11 cellular contexts compared by ENCODE assay signal in the genomic region with DNA sequence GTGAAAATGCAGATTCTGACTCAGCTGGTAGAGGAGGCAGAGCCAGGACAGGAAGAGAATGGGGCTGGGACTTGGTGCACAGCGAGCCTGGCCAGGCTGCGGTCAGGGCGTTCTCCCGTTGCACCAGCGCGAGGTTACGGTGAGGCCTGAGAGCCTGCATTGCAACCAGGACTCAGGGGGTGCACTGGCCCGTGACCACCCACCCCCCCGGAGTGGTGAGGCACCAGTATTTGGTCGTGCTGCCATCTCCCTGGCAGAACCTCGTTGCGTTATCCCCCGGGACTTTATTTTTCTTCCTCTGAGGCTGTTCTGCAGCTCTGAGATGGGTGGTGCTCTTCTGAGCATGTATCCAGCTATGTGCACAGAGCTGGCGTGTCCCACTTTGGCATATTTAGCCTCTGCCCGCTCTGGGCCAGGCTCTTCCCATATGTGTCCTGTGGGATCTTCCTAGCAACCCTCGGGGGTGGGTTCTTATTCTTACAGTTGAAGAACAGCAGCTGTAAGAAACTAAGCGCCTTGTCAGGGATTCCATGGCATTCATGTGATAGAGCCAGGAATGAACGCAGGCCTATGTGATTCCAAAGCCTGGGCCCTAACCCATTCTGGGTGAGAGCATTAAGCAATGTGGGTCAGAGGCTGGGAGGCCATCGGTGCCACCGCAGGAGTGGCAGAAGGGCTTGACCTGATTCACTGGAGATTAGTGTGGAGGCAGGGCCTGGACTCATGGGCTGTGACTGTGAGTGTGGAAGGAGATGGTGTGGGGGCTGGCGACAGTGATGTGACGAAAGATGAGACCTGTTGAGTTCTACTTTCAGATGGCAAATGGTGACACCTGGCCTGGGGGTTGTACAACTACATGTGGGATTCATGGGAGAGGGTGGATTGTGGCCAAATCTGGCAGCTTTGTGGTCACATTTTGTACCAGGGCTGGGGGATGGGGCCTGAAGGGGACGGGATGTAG. TPM values are rescaled to one million over a fixed set of nuclear protein-coding genes. Genes with fewer than 3 reads are reported as not detected.
DNase-seq lines count a peak whose midpoint lies in the region; ATAC-seq, FAIRE-seq and TF ChIP-seq lines count a peak whose summit lies in the region.
"Had no signal": no experiment of that assay in that cellular context is flagged by ENCODE, and none has a peak within 500 bp of the region (broad histone marks: within the 10 kb centered on the region; RNA-seq: fewer than 3 reads in every experiment).

No MANE protein-coding gene starts in this region.

- H3K4me3 Mint-ChIP-seq in Calu3 (ENCODE audit: low read depth, unreplicated experiment) = no peak overlapping the region

- TF ChIP-seq CTCF in lower lobe of right lung (IDR thresholded peaks at IDR 0.05) (no peak), Calu3 (IDR thresholded peaks at IDR 0.05; ENCODE audit: unreplicated experiment) (no peak)

- H3K36me3 Mint-ChIP-seq in Calu3 (ENCODE audit: insufficient read depth, unreplicated experiment) = peaks cover 23% of the 10 kb centered on the region

- H3K9ac ChIP-seq in BLaER1 = peak overlapping the region; percentile 97

- no peak overlapping the region for H3K27ac Mint-ChIP-seq in Calu3 (ENCODE audit: unreplicated experiment)

- ATAC-seq in GM19395 (IDR thresholded peaks at IDR 0.05; ENCODE audit: unreplicated experiment) = peak; percentile 23
- no peak for ATAC-seq in lower lobe of right lung
- no peak for ATAC-seq in HG03521 (IDR thresholded peaks at IDR 0.05; ENCODE audit: unreplicated experiment)

- no TSS peak for BruUV-seq in Calu3 (replicated peaks; lab: Mats Ljungman, UMichigan)

- peak; percentile 93 for FAIRE-seq in RCC 7860 (lab: Jason Lieb, UNC)
- FAIRE-seq: endometrium had no signal

- peaks cover 30% of the 10 kb centered on the region for H3K4me1 Mint-ChIP-seq in Calu3 (ENCODE audit: low read depth, unreplicated experiment)

- peak overlapping the region; percentile 100 for H3K4me2 ChIP-seq in BLaER1

- H3K4me3 ChIP-seq in BLaER1 (peak overlapping the region; percentile 100), lower lobe of right lung (peak overlapping the region; percentile 98)

- DNase-seq in RCC 7860 (ENCODE audit: low spot score) (peak; percentile 89), lower lobe of right lung (no peak), Calu3 (no peak), D341Med (ENCODE audit: low spot score) (no peak), hippocampal formation (lab: John Stamatoyannopoulos, UW) (no peak)
- DNase-seq: DMS79 treated with DMSO at 0.1 percent for 48 hours, NCI-H2171 treated with DMSO at 0.1 percent for 48 hours had no signal

- H3K27me3 Mint-ChIP-seq in Calu3 (ENCODE audit: unreplicated experiment) = no peaks in the 10 kb centered on the region

- peaks cover 10% of the 10 kb centered on the region for H3K27me3 ChIP-seq in BLaER1
- H3K27me3 ChIP-seq in lower lobe of right lung (ENCODE audit: low read depth) = no peaks in the 10 kb centered on the region

- peaks cover 34% of the 10 kb centered on the region for H3K36me3 ChIP-seq in BLaER1
- peaks cover 8% of the 10 kb centered on the region for H3K36me3 ChIP-seq in lower lobe of right lung

- peak overlapping the region; percentile 94 for H3K27ac ChIP-seq in BLaER1
- no peak overlapping the region for H3K27ac ChIP-seq in lower lobe of right lung

- no peaks in the 10 kb centered on the region for H3K9me3 ChIP-seq in BLaER1
- no peaks in the 10 kb centered on the region for H3K9me3 ChIP-seq in lower lobe of right lung

- H3K9me3 Mint-ChIP-seq in Calu3 (ENCODE audit: low read depth, unreplicated experiment) = no peaks in the 10 kb centered on the region

- intact Hi-C loops in lower lobe of right lung (cut with DNase I) = no loop called here
- intact Hi-C loops in Calu3 (cut with micrococcal nuclease; ENCODE audit: unreplicated experiment) = no loop called here

- peaks cover 89% of the 10 kb centered on the region for H4K20me1 ChIP-seq in BLaER1

- H3K4me1 ChIP-seq in BLaER1 = peaks cover 83% of the 10 kb centered on the region
- H3K4me1 ChIP-seq in lower lobe of right lung = peaks cover 56% of the 10 kb centered on the region

- CTCF ChIA-PET in Calu3 (lab: Charles Lee) = interaction anchor here (0.6 kb wide), 1 partner anchor 1327 kb away, joined by 3 read pairs; no protein-coding TSS in a partner anchor

RNA-seq across cellular contexts. Expression of a gene that starts 3.1 kb away (rescaled TPM):
- total RNA-seq in lower lobe of right lung (20.2 TPM), Calu3 (2022) (15.1 and 15.8 TPM in 2 replicates)

RNA-seq across cellular contexts. Expression of a gene that starts 21.6 kb away (rescaled TPM):
- total RNA-seq in lower lobe of right lung = 25.7 TPM
- total RNA-seq in Calu3 (2022) = 32.2 and 40.4 TPM in 2 replicates
